In the genomic region with DNA sequence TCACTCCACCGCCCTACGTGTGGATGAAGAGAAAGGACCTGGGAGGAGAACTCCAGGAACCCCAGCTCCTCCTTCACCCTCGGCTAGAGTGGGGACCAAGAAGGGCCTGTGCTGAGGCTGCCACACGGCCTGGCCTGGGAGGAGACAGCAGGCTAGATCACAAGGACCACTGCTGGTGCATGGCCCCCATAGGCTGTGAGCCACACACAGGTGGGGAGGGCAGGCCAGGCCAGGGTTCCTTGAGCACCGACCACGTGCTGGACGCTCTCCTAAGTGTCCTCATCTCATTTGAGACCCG, we compare ENCODE assay signal across 34 cellular contexts.
A peak's percentile ranks its signal among the peaks of the same experiment; 100 is the strongest.
DNase-seq lines count a peak whose midpoint lies in the region; ATAC-seq, FAIRE-seq and TF ChIP-seq lines count a peak whose summit lies in the region.
"Had no signal": no experiment of that assay in that cellular context is flagged by ENCODE, and none has a peak within 500 bp of the region (broad histone marks: within the 10 kb centered on the region; RNA-seq: fewer than 3 reads in every experiment).

No MANE protein-coding gene starts in this region.

- TF ChIP-seq EP300 in H1 (IDR thresholded peaks at IDR 0.05; ENCODE audit: borderline replicate concordance in 1 of 2, low read depth in 2 of 2, low read length in 2 of 2) (no peak), suprapubic skin (IDR thresholded peaks at IDR 0.05) (no peak)

- FAIRE-seq in H1 (lab: Jason Lieb, UNC), result no peak
- FAIRE-seq: A204.1, A549, D721Med had no signal

- TF ChIP-seq RAD21 in H1 (IDR thresholded peaks at IDR 0.05 in 1 of 2, conservative IDR thresholded peaks at IDR 0.05 in 1 of 2; ENCODE audit: low read depth in 2 of 2, low read length in 2 of 2), result no peak

- 88% methylated on average over 5 of the region's 8 CpGs; no CpG with 5 or more reads in 1 of the 2 experiments for WGBS in H1 (ENCODE audit: extremely low coverage in 1 of 2, insufficient coverage in 1 of 2, insufficient read length in 1 of 2, insufficient replicate concordance in 2 of 2, low coverage in 1 of 2, low lambda C conversion rate in 2 of 2, missing lambda C conversion rate in 1 of 2), 2 experiments
- no CpG with 5 or more reads among the region's 8 CpGs for WGBS in neuronal stem cell (ENCODE audit: extremely low coverage in 2 of 2, insufficient read length in 2 of 2, insufficient replicate concordance in 1 of 2), 2 donors
- WGBS in suprapubic skin, result 90% methylated on average over 3 of the region's 8 CpGs

- peak overlapping the region; percentile 83 for H3K4ac ChIP-seq in H1 (replicated peaks; ENCODE audit: insufficient read length, low read depth, low read length)
- peak overlapping the region; percentile 76 for H3K4ac ChIP-seq in neuronal stem cell (ENCODE audit: low read length)

- no peak overlapping the region for H3K27ac Mint-ChIP-seq in chondrocyte (ENCODE audit: unreplicated experiment)
- H3K27ac Mint-ChIP-seq: B cell; CD14-positive monocyte; CD4-positive, alpha-beta memory T cell; CD4-positive, alpha-beta T cell; CD8-positive, alpha-beta memory T cell; CD8-positive, alpha-beta T cell had no signal

- no peaks in the 10 kb centered on the region for H3K27me3 Mint-ChIP-seq in chondrocyte (ENCODE audit: low read depth)
- H3K27me3 Mint-ChIP-seq: B cell; CD4-positive, alpha-beta T cell had no signal

- H2AK5ac ChIP-seq in H1 (ENCODE audit: low read depth, low read length), result no peak overlapping the region
- H2AK5ac ChIP-seq in neuronal stem cell (ENCODE audit: low read depth, low read length), result peak overlapping the region; percentile 81

- H2BK120ac ChIP-seq in H1 (replicated peaks; ENCODE audit: low read depth, low read length) (no peak overlapping the region), neuronal stem cell (ENCODE audit: low read depth, low read length) (no peak overlapping the region)

- H2BK15ac ChIP-seq in H1 (ENCODE audit: low read length) (no peak overlapping the region), neuronal stem cell (ENCODE audit: low read length) (peak overlapping the region; percentile 49)

- H3K27ac ChIP-seq in H1 (ENCODE audit: low read depth, low read length) (no peak overlapping the region), neuronal stem cell (replicated peaks; ENCODE audit: low read length) (no peak overlapping the region), suprapubic skin (no peak overlapping the region), right atrium auricular region (no peak overlapping the region)
- H3K27ac ChIP-seq: 22Rv1; A549; BLaER1; BLaER1 treated with 17β-estradiol and CSF1 and Interleukin-3, amounts not matched to agents 10 nM and 100 nM; C4-2B had no signal

- H3K56ac ChIP-seq in H1 (replicated peaks; ENCODE audit: insufficient read length, low read depth, low read length), result no peak overlapping the region

- H4K5ac ChIP-seq in H1 (ENCODE audit: insufficient read length, low read depth, low read length), result no peak overlapping the region

- peaks cover 0 to 1% of the 10 kb centered on the region in 2 experiments for H4K20me1 ChIP-seq in H1 (replicated peaks in 1 of 2; ENCODE audit: control insufficient read depth in 1 of 2, insufficient read depth in 2 of 2, low read length in 2 of 2)
- H4K20me1 ChIP-seq: BLaER1; BLaER1 treated with 17β-estradiol and CSF1 and Interleukin-3, amounts not matched to agents 10 nM and 100 nM had no signal

- H3K36me3 ChIP-seq in H1 (ENCODE audit: control insufficient read depth in 2 of 4, insufficient read depth in 4 of 4, low read length in 3 of 4) (no peaks in the 10 kb centered on the region), neuronal stem cell (replicated peaks in 1 of 2; ENCODE audit: control insufficient read depth in 2 of 2, insufficient read depth in 2 of 2, low read length in 2 of 2) (no peaks in the 10 kb centered on the region), suprapubic skin (no peaks in the 10 kb centered on the region), right atrium auricular region (no peaks in the 10 kb centered on the region)
- H3K36me3 ChIP-seq: BE2C; BLaER1; BLaER1 treated with 17β-estradiol and CSF1 and Interleukin-3, amounts not matched to agents 10 nM and 100 nM had no signal

- no peak overlapping the region for H3K23ac ChIP-seq in H1 (ENCODE audit: insufficient read length)
- H3K23ac ChIP-seq in neuronal stem cell (ENCODE audit: low read depth, low read length, poor library complexity), result no peak overlapping the region

- H3K9me3 ChIP-seq in H1 (ENCODE audit: insufficient read depth in 2 of 2, low read depth in 1 of 2, low read length in 1 of 2), result no peaks in the 10 kb centered on the region
- H3K9me3 ChIP-seq in neuronal stem cell (replicated peaks in 1 of 2; ENCODE audit: control insufficient read depth in 2 of 2, insufficient read depth in 1 of 2, low read depth in 1 of 2, low read length in 2 of 2), result no peaks in the 10 kb centered on the region
- H3K9me3 ChIP-seq in suprapubic skin, result no peaks in the 10 kb centered on the region
- no peaks in the 10 kb centered on the region for H3K9me3 ChIP-seq in right atrium auricular region
- H3K9me3 ChIP-seq: A549; BE2C; BLaER1; BLaER1 treated with 17β-estradiol and CSF1 and Interleukin-3, amounts not matched to agents 10 nM and 100 nM; Caco-2 had no signal

- no peaks in the 10 kb centered on the region for H3K4me1 Mint-ChIP-seq in chondrocyte (ENCODE audit: low read depth)
- H3K4me1 Mint-ChIP-seq: CD14-positive monocyte; CD4-positive, alpha-beta memory T cell; CD4-positive, CD25-positive, alpha-beta regulatory T cell; CD8-positive, alpha-beta memory T cell had no signal

- no peak for TF ChIP-seq CTCF in chondrocyte (IDR thresholded peaks at IDR 0.05)
- TF ChIP-seq CTCF in H1 (IDR thresholded peaks at IDR 0.05; ENCODE audit: control extremely low read depth in 1 of 3, insufficient read depth in 1 of 3, low read depth in 1 of 3, low read length in 3 of 3), result no peak
- TF ChIP-seq CTCF in suprapubic skin (IDR thresholded peaks at IDR 0.05), result no peak
- no peak for TF ChIP-seq CTCF in right atrium auricular region (IDR thresholded peaks at IDR 0.05)

- ATAC-seq in GM18870 (IDR thresholded peaks at IDR 0.05; ENCODE audit: unreplicated experiment), result no peak
- ATAC-seq: A549; CD8-positive, alpha-beta T cell had no signal

- H3K14ac ChIP-seq in H1 (ENCODE audit: insufficient read length) (no peak overlapping the region), neuronal stem cell (ENCODE audit: low read length) (peak overlapping the region; percentile 47)

- no peak overlapping the region for H2BK12ac ChIP-seq in H1 (ENCODE audit: low read depth, low read length)
- no peak overlapping the region for H2BK12ac ChIP-seq in neuronal stem cell (ENCODE audit: low read length)

- H2AFZ ChIP-seq in H1 (ENCODE audit: low read length) (no peak overlapping the region), neuronal stem cell (ENCODE audit: low read length) (no peak overlapping the region)

- no peaks in the 10 kb centered on the region for H3K79me1 ChIP-seq in H1 (ENCODE audit: low read depth, low read length)
- H3K79me1 ChIP-seq in neuronal stem cell (ENCODE audit: low read depth, low read length), result no peaks in the 10 kb centered on the region

- H3K4me3 Mint-ChIP-seq in chondrocyte (ENCODE audit: unreplicated experiment), result no peak overlapping the region
- H3K4me3 Mint-ChIP-seq: B cell; CD14-positive monocyte; CD4-positive, alpha-beta memory T cell; CD4-positive, alpha-beta T cell; CD4-positive, CD25-positive, alpha-beta regulatory T cell; CD8-positive, alpha-beta memory T cell; CD8-positive, alpha-beta T cell had no signal

- H3K18ac ChIP-seq in H1 (ENCODE audit: extremely low read depth, low read length) (no peak overlapping the region), neuronal stem cell (ENCODE audit: low read length) (peak overlapping the region; percentile 64)

- H4K91ac ChIP-seq in H1 (replicated peaks; ENCODE audit: insufficient read length, low read length) (peak overlapping the region; percentile 60), neuronal stem cell (ENCODE audit: low read depth, low read length, poor library complexity) (no peak overlapping the region)

- H2BK5ac ChIP-seq in H1 (ENCODE audit: low read depth, low read length) (no peak overlapping the region), neuronal stem cell (ENCODE audit: low read length) (peak overlapping the region; percentile 82)

- H3K9me3 Mint-ChIP-seq in chondrocyte (ENCODE audit: low read depth), result no peaks in the 10 kb centered on the region
- H3K9me3 Mint-ChIP-seq: CD4-positive, alpha-beta T cell; CD8-positive, alpha-beta memory T cell; CD8-positive, alpha-beta T cell had no signal

- CTCF ChIA-PET in H1 (lab: Charles Lee; ENCODE audit: partially characterized antibody), result no interaction called here

- H2BK20ac ChIP-seq in H1 (ENCODE audit: low read length), result no peak overlapping the region

- no peaks in the 10 kb centered on the region for H3K36me3 Mint-ChIP-seq in chondrocyte (ENCODE audit: low read depth)
- H3K36me3 Mint-ChIP-seq: CD14-positive monocyte; CD4-positive, alpha-beta memory T cell; CD4-positive, CD25-positive, alpha-beta regulatory T cell; CD8-positive, alpha-beta memory T cell; CD8-positive, alpha-beta T cell had no signal

- H3K4me2 ChIP-seq in H1 (ENCODE audit: insufficient read depth in 1 of 2, low read depth in 2 of 2, low read length in 2 of 2) (no peak overlapping the region), neuronal stem cell (ENCODE audit: insufficient read depth, low read length, poor library complexity, severe bottlenecking) (no peak overlapping the region)
- H3K4me2 ChIP-seq: A549; BLaER1; BLaER1 treated with 17β-estradiol and CSF1 and Interleukin-3, amounts not matched to agents 10 nM and 100 nM had no signal

- H3K27me3 ChIP-seq in H1 (replicated peaks in 1 of 4; ENCODE audit: control insufficient read depth in 3 of 4, extremely low read depth in 1 of 4, insufficient read depth in 3 of 4, low read length in 3 of 4) (peaks cover 0 to 2% (median 0%) of the 10 kb centered on the region in 4 experiments; a peak in 1 of 7 replicates), neuronal stem cell (ENCODE audit: control insufficient read depth in 3 of 3, insufficient read depth in 3 of 3, low read depth in 1 of 3, low read length in 3 of 3) (no peaks in the 10 kb centered on the region), suprapubic skin (peaks cover 6% of the 10 kb centered on the region), right atrium auricular region (no peaks in the 10 kb centered on the region)
- H3K27me3 ChIP-seq: BE2C; BLaER1; BLaER1 treated with 17β-estradiol and CSF1 and Interleukin-3, amounts not matched to agents 10 nM and 100 nM had no signal

- H3K4me3 ChIP-seq in H1 (ENCODE audit: extremely low read depth in 1 of 4, insufficient read depth in 2 of 4, low read depth in 3 of 4, low read length in 4 of 4) (no peak overlapping the region), neuronal stem cell (ENCODE audit: low read length in 2 of 2) (no peak overlapping the region), suprapubic skin (no peak overlapping the region), right atrium auricular region (no peak overlapping the region)
- H3K4me3 ChIP-seq: A549; BLaER1; BLaER1 treated with 17β-estradiol and CSF1 and Interleukin-3, amounts not matched to agents 10 nM and 100 nM had no signal

- POLR2A ChIA-PET in H1 (lab: Charles Lee; ENCODE audit: partially characterized antibody), result no interaction called here

- DNase-seq in chondrocyte (ENCODE audit: low spot score) (peak; percentile 80), H1 (ENCODE audit: low read depth in 1 of 2, low spot score in 2 of 2) (no peak), neuronal stem cell (ENCODE audit: low spot score) (no peak), suprapubic skin (ENCODE audit: low spot score in 2 of 2) (no peak), right atrium auricular region (ENCODE audit: low spot score) (no peak)
- DNase-seq: 8988T; ACHN; AML-193; BE2C; C1 segment of cervical spinal cord; Caco-2; Calu3; CD4-positive, alpha-beta memory T cell; CD4-positive, alpha-beta T cell; CD4-positive, CD25-positive, alpha-beta regulatory T cell; CD8-positive, alpha-beta memory T cell; CD8-positive, alpha-beta T cell; COR-L47; DMS 273 treated with DMSO at 0.1 percent for 48 hours; DMS153; DMS53; DMS79; DMS79 treated with DMSO at 0.1 percent for 48 hours; EL had no signal

- no peaks in the 10 kb centered on the region for H3K23me2 ChIP-seq in H1 (ENCODE audit: low read depth, low read length)

- no peak for TF ChIP-seq POLR2A in H1 (IDR thresholded peaks at IDR 0.05; ENCODE audit: control extremely low read depth in 1 of 2, low read depth in 2 of 2, low read length in 2 of 2)
- TF ChIP-seq POLR2A in suprapubic skin (IDR thresholded peaks at IDR 0.05), result no peak

- H3K9ac ChIP-seq in H1 (replicated peaks in 1 of 4; ENCODE audit: extremely low read depth in 1 of 4, low read depth in 3 of 4, low read length in 3 of 4) (no peak overlapping the region), neuronal stem cell (ENCODE audit: low read depth, low read length, poor library complexity) (peak overlapping the region; percentile 21)
- H3K9ac ChIP-seq: BLaER1; BLaER1 treated with 17β-estradiol and CSF1 and Interleukin-3, amounts not matched to agents 10 nM and 100 nM had no signal

- H4K8ac ChIP-seq in H1 (ENCODE audit: extremely low read depth, insufficient read depth, low read length) (no peak overlapping the region), neuronal stem cell (ENCODE audit: low read depth, low read length) (no peak overlapping the region)

- no peaks in the 10 kb centered on the region for H3K79me2 ChIP-seq in H1 (ENCODE audit: control insufficient read depth in 1 of 2, insufficient read depth in 2 of 2, low read length in 2 of 2)

- no peaks in the 10 kb centered on the region for H3K4me1 ChIP-seq in H1 (replicated peaks in 1 of 4; ENCODE audit: control insufficient read depth in 3 of 4, insufficient read depth in 4 of 4, low read length in 3 of 4)
- H3K4me1 ChIP-seq in neuronal stem cell (ENCODE audit: control insufficient read depth in 2 of 2, insufficient read depth in 1 of 2, low read depth in 1 of 2, low read length in 2 of 2), result peaks cover 0 to 2% of the 10 kb centered on the region in 2 donors
- peaks cover 10% of the 10 kb centered on the region for H3K4me1 ChIP-seq in suprapubic skin
- no peaks in the 10 kb centered on the region for H3K4me1 ChIP-seq in right atrium auricular region
- H3K4me1 ChIP-seq: A549, BE2C, Caco-2 had no signal
